ENCODE assay signal across 23 cellular contexts in the genomic region with DNA sequence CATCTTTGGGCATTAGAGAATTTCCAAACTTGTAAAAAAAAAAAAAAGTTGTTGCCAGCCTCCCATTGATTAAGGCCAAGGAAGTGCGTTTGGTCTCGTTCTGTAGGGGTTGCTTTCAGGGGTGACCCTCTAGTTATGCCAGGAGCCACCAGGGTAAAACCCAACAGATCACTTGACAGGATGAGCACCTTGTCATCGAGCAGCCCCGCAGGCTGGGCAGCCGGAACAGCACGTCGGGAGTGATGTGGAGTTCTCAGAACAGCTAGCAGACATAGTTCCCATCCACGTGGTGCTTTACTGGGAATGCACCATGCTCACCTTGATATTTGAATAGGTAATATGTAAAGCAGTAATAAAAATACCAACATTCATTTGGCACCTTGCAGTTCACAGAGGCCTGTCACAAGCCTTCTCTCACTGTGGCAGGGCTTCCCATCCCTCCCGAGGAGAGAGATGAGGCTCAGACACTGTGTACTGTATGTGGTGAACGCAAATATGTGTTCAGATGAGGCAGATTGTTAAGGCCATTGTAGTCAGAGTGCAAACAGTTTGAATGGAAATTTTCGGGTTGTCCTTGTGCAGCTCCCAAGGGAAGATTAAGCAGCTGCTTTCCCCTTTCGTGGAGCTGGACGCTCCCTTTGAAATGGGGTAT.
DNase-seq lines count a peak whose midpoint lies in the region; ATAC-seq and TF ChIP-seq lines count a peak whose summit lies in the region.
"Had no signal": no experiment of that assay in that cellular context is flagged by ENCODE, and none has a peak within 500 bp of the region (broad histone marks: within the 10 kb centered on the region; RNA-seq: fewer than 3 reads in every experiment).

No MANE protein-coding gene starts in this region.

- H3K4me1 Mint-ChIP-seq in CD8-positive, alpha-beta T cell (ENCODE audit: low read depth), result peaks cover 33% of the 10 kb centered on the region
- peaks cover 34% of the 10 kb centered on the region for H3K4me1 Mint-ChIP-seq in glutamatergic neuron (ENCODE audit: low read depth, unreplicated experiment)
- peaks cover 14% of the 10 kb centered on the region for H3K4me1 Mint-ChIP-seq in HFFc6 (ENCODE audit: low read depth)

- intact Hi-C loops in CD8-positive, alpha-beta T cell (cut with DNase I, micrococcal nuclease), result no loop called here

- H3K4me3 ChIP-seq in BLaER1, result no peak overlapping the region
- H3K4me3 ChIP-seq in CD8-positive, alpha-beta T cell (ENCODE audit: low read depth, low read length), result no peak overlapping the region
- H3K4me3 ChIP-seq: HAP-1, upper lobe of right lung had no signal

- H4K20me1 ChIP-seq in BLaER1, result no peaks in the 10 kb centered on the region

- no peak for ATAC-seq in CD8-positive, alpha-beta T cell
- no peak for ATAC-seq in GM18517 (IDR thresholded peaks at IDR 0.05; ENCODE audit: unreplicated experiment)
- ATAC-seq: activated T-cell treated with anti-CD3 and anti-CD28 coated beads, Interleukin-2, amount 50 U/mL, for 72 hours; stimulated activated naive CD8-positive, alpha-beta T cell treated with anti-CD3 and anti-CD28 coated beads, Interleukin-15, amount 100 ng/mL, for 72 hours had no signal

- no peaks in the 10 kb centered on the region for H3K27me3 Mint-ChIP-seq in CD8-positive, alpha-beta T cell (ENCODE audit: low read depth)
- H3K27me3 Mint-ChIP-seq in glutamatergic neuron (ENCODE audit: unreplicated experiment), result peaks cover 8% of the 10 kb centered on the region
- H3K27me3 Mint-ChIP-seq in HFFc6 (ENCODE audit: insufficient read depth), result no peaks in the 10 kb centered on the region; the same call in 1 of the 2 replicates
- H3K27me3 Mint-ChIP-seq: memory B cell; naive B cell; stimulated activated naive CD8-positive, alpha-beta T cell treated with anti-CD3 and anti-CD28 coated beads, Interleukin-15, amount 100 ng/mL, for 72 hours had no signal

- POLR2A ChIA-PET in CD8-positive, alpha-beta T cell (lab: Charles Lee), result interaction anchor here (1.6 kb wide), 1 partner anchor 15 kb away, joined by 4 read pairs; no protein-coding TSS in a partner anchor

- peak overlapping the region; percentile 63 for H3K4me2 ChIP-seq in BLaER1
- H3K4me2 ChIP-seq: SK-N-SH had no signal

- TF ChIP-seq CTCF in CD8-positive, alpha-beta T cell (IDR thresholded peaks at IDR 0.05), result no peak
- no peak for TF ChIP-seq CTCF in glutamatergic neuron (IDR thresholded peaks at IDR 0.05; ENCODE audit: partially characterized antibody, unreplicated experiment)
- TF ChIP-seq CTCF in HFFc6 (IDR thresholded peaks at IDR 0.05), result no peak

- H3K36me3 ChIP-seq in BLaER1, result peaks cover 5% of the 10 kb centered on the region; the same call in 1 of the 2 replicates
- H3K36me3 ChIP-seq in CD8-positive, alpha-beta T cell (ENCODE audit: insufficient read depth, low read length), result peaks cover 58% of the 10 kb centered on the region
- H3K36me3 ChIP-seq: HAP-1 had no signal

- peaks cover 63% of the 10 kb centered on the region for H3K4me1 ChIP-seq in BLaER1
- H3K4me1 ChIP-seq in CD8-positive, alpha-beta T cell (ENCODE audit: insufficient read depth, low read length), result no peaks in the 10 kb centered on the region
- H3K4me1 ChIP-seq: HAP-1 had no signal

- peaks cover 19% of the 10 kb centered on the region for H3K9me3 ChIP-seq in BLaER1
- no peaks in the 10 kb centered on the region for H3K9me3 ChIP-seq in CD8-positive, alpha-beta T cell (ENCODE audit: low read length)
- H3K9me3 ChIP-seq: SK-N-SH, upper lobe of right lung had no signal

- DNase-seq in CD8-positive, alpha-beta T cell, result no peak
- peak; percentile 100 for DNase-seq in NCI-H526 treated with DMSO at 0.1 percent for 48 hours (lab: John Stamatoyannopoulos, UW)
- peak; percentile 17 for DNase-seq in glutamatergic neuron
- no peak for DNase-seq in HFFc6
- no peak for DNase-seq in HT-29 (ENCODE audit: low spot score)
- DNase-seq in GF-D8 (lab: John Stamatoyannopoulos, UW), result no peak
- DNase-seq: activated CD8-positive, alpha-beta memory T cell treated with anti-CD3 and anti-CD28 coated beads for 24 hours; activated naive CD4-positive, alpha-beta T cell treated with anti-CD3 and anti-CD28 coated beads, Interleukin-2, amount 50 U/mL, for 16 hours; activated T-cell treated with anti-CD3 and anti-CD28 coated beads, Interleukin-2, amount 50 U/mL, for 72 hours; cortex of kidney; kidney; naive B cell; small intestine; stimulated activated CD4-positive, alpha-beta T cell treated with anti-CD3 and anti-CD28 coated beads, Interleukin-2, amount 100 ng/mL, for 48 hours; stimulated activated naive CD8-positive, alpha-beta T cell treated with anti-CD3 and anti-CD28 coated beads, Interleukin-15, amount 100 ng/mL, for 72 hours; T1000; upper lobe of right lung had no signal

- H3K27me3 ChIP-seq in BLaER1, result no peaks in the 10 kb centered on the region
- no peaks in the 10 kb centered on the region for H3K27me3 ChIP-seq in CD8-positive, alpha-beta T cell (ENCODE audit: insufficient read depth, low read length)
- H3K27me3 ChIP-seq: upper lobe of right lung had no signal

- H3K36me3 Mint-ChIP-seq in CD8-positive, alpha-beta T cell, result peaks cover 87% of the 10 kb centered on the region
- no peaks in the 10 kb centered on the region for H3K36me3 Mint-ChIP-seq in glutamatergic neuron (ENCODE audit: unreplicated experiment)
- H3K36me3 Mint-ChIP-seq in HFFc6 (ENCODE audit: low read depth), result no peaks in the 10 kb centered on the region

- H3K9ac ChIP-seq in BLaER1, result no peak overlapping the region
- H3K9ac ChIP-seq: SK-N-SH had no signal

- H3K9me3 Mint-ChIP-seq in CD8-positive, alpha-beta T cell, result peaks cover 10% of the 10 kb centered on the region
- H3K9me3 Mint-ChIP-seq in glutamatergic neuron (ENCODE audit: unreplicated experiment) (peaks cover 14% of the 10 kb centered on the region), HFFc6 (peaks cover 9% of the 10 kb centered on the region)
- H3K9me3 Mint-ChIP-seq: activated T-cell treated with anti-CD3 and anti-CD28 coated beads, Interleukin-2, amount 50 U/mL, for 72 hours had no signal

- CTCF ChIA-PET in CD8-positive, alpha-beta T cell (lab: Charles Lee), result interaction anchor here (1.5 to 1.9 kb wide), 2 partner anchors 68 to 204 kb away, joined by 4 to 5 read pairs; no protein-coding TSS in a partner anchor

- peak overlapping the region; percentile 86 for H3K27ac Mint-ChIP-seq in CD8-positive, alpha-beta T cell
- H3K27ac Mint-ChIP-seq in glutamatergic neuron (ENCODE audit: unreplicated experiment) (peak overlapping the region; percentile 99), HFFc6 (no peak overlapping the region)
- H3K27ac Mint-ChIP-seq: activated T-cell treated with anti-CD3 and anti-CD28 coated beads, Interleukin-2, amount 50 U/mL, for 72 hours; memory B cell had no signal

- no peak overlapping the region for H3K4me3 Mint-ChIP-seq in CD8-positive, alpha-beta T cell
- H3K4me3 Mint-ChIP-seq in glutamatergic neuron (ENCODE audit: unreplicated experiment) (peak overlapping the region; percentile 64), HFFc6 (no peak overlapping the region)
- H3K4me3 Mint-ChIP-seq: activated T-cell treated with anti-CD3 and anti-CD28 coated beads, Interleukin-2, amount 50 U/mL, for 72 hours; memory B cell; stimulated activated naive CD8-positive, alpha-beta T cell treated with anti-CD3 and anti-CD28 coated beads, Interleukin-15, amount 100 ng/mL, for 72 hours had no signal

- peak overlapping the region; percentile 4; the same call in 1 of the 2 replicates for H3K27ac ChIP-seq in BLaER1
- no peak overlapping the region for H3K27ac ChIP-seq in CD8-positive, alpha-beta T cell (ENCODE audit: low read depth, low read length)
- H3K27ac ChIP-seq: HL-60, upper lobe of right lung had no signal

Comparison
In these comparisons a context has a peak if more than half of its experiments do, and no peak if none do; other contexts are left out.
1. DNase-seq: peak in NCI-H526 treated with DMSO at 0.1 percent for 48 hours (single experiment) and glutamatergic neuron (single experiment); none in CD8-positive, alpha-beta T cell (0 of 7), HFFc6 (single experiment), HT-29 (single experiment) and GF-D8 (single experiment).